18 cellular contexts compared by ENCODE assay signal in genomic region chr2:65557616-65558573, GRCh38.
"Had no signal": no experiment of that assay in that cellular context is flagged by ENCODE, and none has a peak within 500 bp of the region (broad histone marks: within the 10 kb centered on the region; RNA-seq: fewer than 3 reads in every experiment).

No MANE protein-coding gene starts in this region.

- H3K27ac Mint-ChIP-seq: activated naive CD8-positive, alpha-beta T cell treated with anti-CD3 and anti-CD28 coated beads for 36 hours; stimulated activated memory B cell treated with anti-CD40 and anti-IgM and Interleukin-4, amounts not matched to agents 10 μg/mL and 1 μg/mL and 100 μg/mL, for 72 hours had no signal

- H3K27ac ChIP-seq: esophagus muscularis mucosa, gastroesophageal sphincter, heart right ventricle, parathyroid adenoma, spleen, thoracic aorta, upper lobe of right lung had no signal

- H3K27me3 ChIP-seq: esophagus muscularis mucosa, gastroesophageal sphincter, heart right ventricle, spleen, upper lobe of right lung had no signal

- H3K4me1 ChIP-seq: parathyroid adenoma, upper lobe of right lung had no signal

- DNase-seq: activated CD4-positive, alpha-beta T cell treated with anti-CD3 and anti-CD28 coated beads, Interleukin-2, amount 50 U/mL, for 4 hours; activated CD4-positive, CD25-positive, alpha-beta regulatory T cell treated with anti-CD3 and anti-CD28 coated beads, Interleukin-2, amount 50 U/mL, for 72 hours; activated naive CD8-positive, alpha-beta T cell treated with anti-CD3 and anti-CD28 coated beads for 36 hours; activated T-cell treated with anti-CD3 and anti-CD28 coated beads for 4 hours; amniotic stem cell; effector CD8-positive, alpha-beta T cell; heart right ventricle; stimulated activated CD4-positive, alpha-beta T cell treated with anti-CD3 and anti-CD28 coated beads, Interleukin-4, amount 100 ng/mL, for 4 hours; upper lobe of right lung had no signal

- H3K79me2 ChIP-seq: parathyroid adenoma had no signal

- H3K4me3 ChIP-seq: esophagus muscularis mucosa, gastroesophageal sphincter, heart right ventricle, lung, spleen, thoracic aorta, upper lobe of right lung had no signal

- H3K36me3 Mint-ChIP-seq: activated naive CD8-positive, alpha-beta T cell treated with anti-CD3 and anti-CD28 coated beads for 36 hours; natural killer cell treated with Interleukin-12 subunit alpha and Interleukin-12 subunit beta and Interleukin-15 and Interleukin-18, amount 100 ng/mL, for 72 hours; stimulated activated memory B cell treated with anti-CD40 and anti-IgM and Interleukin-4, amounts not matched to agents 10 μg/mL and 1 μg/mL and 100 μg/mL, for 72 hours had no signal

- H2AFZ ChIP-seq: parathyroid adenoma had no signal

- ATAC-seq: gastroesophageal sphincter; heart right ventricle; left lobe of liver; natural killer cell treated with Interleukin-12 subunit alpha and Interleukin-12 subunit beta and Interleukin-15 and Interleukin-18, amount 100 ng/mL, for 72 hours; stimulated activated memory B cell treated with anti-CD40 and anti-IgM and Interleukin-4, amounts not matched to agents 10 μg/mL and 1 μg/mL and 100 μg/mL, for 72 hours; upper lobe of right lung had no signal

- H3K9ac ChIP-seq: parathyroid adenoma had no signal

- H3K4me3 Mint-ChIP-seq: activated naive CD8-positive, alpha-beta T cell treated with anti-CD3 and anti-CD28 coated beads for 36 hours; natural killer cell treated with Interleukin-12 subunit alpha and Interleukin-12 subunit beta and Interleukin-15 and Interleukin-18, amount 100 ng/mL, for 72 hours; stimulated activated memory B cell treated with anti-CD40 and anti-IgM and Interleukin-4, amounts not matched to agents 10 μg/mL and 1 μg/mL and 100 μg/mL, for 72 hours had no signal

- H3K9me3 ChIP-seq: esophagus muscularis mucosa, gastroesophageal sphincter, heart right ventricle, spleen, thoracic aorta, upper lobe of right lung had no signal

- H3K9me3 Mint-ChIP-seq: activated naive CD8-positive, alpha-beta T cell treated with anti-CD3 and anti-CD28 coated beads for 36 hours; natural killer cell treated with Interleukin-12 subunit alpha and Interleukin-12 subunit beta and Interleukin-15 and Interleukin-18, amount 100 ng/mL, for 72 hours; stimulated activated memory B cell treated with anti-CD40 and anti-IgM and Interleukin-4, amounts not matched to agents 10 μg/mL and 1 μg/mL and 100 μg/mL, for 72 hours had no signal

- H3K36me3 ChIP-seq: esophagus muscularis mucosa, gastroesophageal sphincter, heart right ventricle, spleen, thoracic aorta, upper lobe of right lung had no signal
